ENCODE assay signal across 17 cellular contexts in genomic region chr10:78749898-78750297, GRCh38.
DNase-seq lines count a peak whose midpoint lies in the region; ATAC-seq and TF ChIP-seq lines count a peak whose summit lies in the region.
"Had no signal": no experiment of that assay in that cellular context is flagged by ENCODE, and none has a peak within 500 bp of the region (broad histone marks: within the 10 kb centered on the region; RNA-seq: fewer than 3 reads in every experiment).

No MANE protein-coding gene starts in this region.

- H2BK5ac ChIP-seq in mesenchymal stem cell (ENCODE audit: low read depth, low read length, poor library complexity, severe bottlenecking) = no peak overlapping the region

- no peak overlapping the region for H3K14ac ChIP-seq in mesenchymal stem cell (ENCODE audit: low read length in 2 of 2)

- no peak overlapping the region for H4K8ac ChIP-seq in mesenchymal stem cell (ENCODE audit: low read length)

- DNase-seq in mammary epithelial cell = no peak
- DNase-seq in MCF 10A (ENCODE audit: unreplicated experiment) = no peak
- no peak for DNase-seq in mesenchymal stem cell
- DNase-seq in osteoblast (ENCODE audit: insufficient read length, low spot score, missing footprints) = no peak
- no peak for DNase-seq in amniotic stem cell (lab: John Stamatoyannopoulos, UW)
- no peak for DNase-seq in SIG-M5 (lab: John Stamatoyannopoulos, UW)
- DNase-seq: C1 segment of cervical spinal cord; GF-D8; GM23248; NCI-H187 treated with DMSO at 0.1 percent for 48 hours; NCI-H69; NK-92 treated with Interleukin-12 subunit alpha and Interleukin-12 subunit beta, amount 100 ng/mL, for 24 hours had no signal

- no peaks in the 10 kb centered on the region for H4K20me1 ChIP-seq in mammary epithelial cell (ENCODE audit: insufficient read depth, low read length)
- no peaks in the 10 kb centered on the region for H4K20me1 ChIP-seq in osteoblast (ENCODE audit: insufficient read depth, low read length)

- no peak overlapping the region for H3K4me3 Mint-ChIP-seq in MCF 10A (ENCODE audit: unreplicated experiment)
- H3K4me3 Mint-ChIP-seq in activated T-helper 17 cell treated with anti-CD3 and anti-CD28 coated beads, Interleukin-2, amount 50 U/mL, for 72 hours = no peak overlapping the region

- H3K9me3 Mint-ChIP-seq in MCF 10A (ENCODE audit: unreplicated experiment) = no peaks in the 10 kb centered on the region
- H3K9me3 Mint-ChIP-seq in activated T-helper 17 cell treated with anti-CD3 and anti-CD28 coated beads, Interleukin-2, amount 50 U/mL, for 72 hours = no peaks in the 10 kb centered on the region

- BruUV-seq in mammary epithelial cell (replicated peaks; lab: Mats Ljungman, UMichigan) (TSS peak; percentile 89), MCF 10A (replicated peaks; lab: Mats Ljungman, UMichigan) (no TSS peak)

- H3K79me2 ChIP-seq in mammary epithelial cell (ENCODE audit: insufficient read depth, low read length) (no peaks in the 10 kb centered on the region), osteoblast (ENCODE audit: insufficient read depth, low read length) (no peaks in the 10 kb centered on the region)

- H3K9me3 ChIP-seq in mammary epithelial cell (replicated peaks; ENCODE audit: insufficient read depth, low read length) (no peaks in the 10 kb centered on the region), mesenchymal stem cell (ENCODE audit: control insufficient read depth, low read length) (no peaks in the 10 kb centered on the region), osteoblast (ENCODE audit: low read depth, low read length) (no peaks in the 10 kb centered on the region)

- H3K4me2 ChIP-seq in mammary epithelial cell (ENCODE audit: insufficient read depth, low read depth, low read length) (no peak overlapping the region), mesenchymal stem cell (ENCODE audit: low read length, poor library complexity, severe bottlenecking) (no peak overlapping the region), osteoblast (ENCODE audit: insufficient read depth, low read length) (no peak overlapping the region)
- H3K4me2 ChIP-seq: KMS-11 had no signal

- H3K23ac ChIP-seq in mesenchymal stem cell (ENCODE audit: low read length in 2 of 2) = no peak overlapping the region

- H3K27me3 Mint-ChIP-seq in MCF 10A (ENCODE audit: insufficient read depth, unreplicated experiment) = peaks cover 38% of the 10 kb centered on the region
- peaks cover 24% of the 10 kb centered on the region for H3K27me3 Mint-ChIP-seq in activated T-helper 17 cell treated with anti-CD3 and anti-CD28 coated beads, Interleukin-2, amount 50 U/mL, for 72 hours

- H2AFZ ChIP-seq in mammary epithelial cell (ENCODE audit: low read depth, low read length) (no peak overlapping the region), mesenchymal stem cell (ENCODE audit: low read depth, low read length) (no peak overlapping the region), osteoblast (ENCODE audit: low read length) (no peak overlapping the region)
- H2AFZ ChIP-seq: GM23248 had no signal

- H2BK12ac ChIP-seq in mesenchymal stem cell (ENCODE audit: low read length in 2 of 2) = no peak overlapping the region

- H4K91ac ChIP-seq in mesenchymal stem cell (ENCODE audit: low read length) = no peak overlapping the region

- POLR2A ChIA-PET in MCF 10A (lab: Yijun Ruan, JAX) = interaction anchor here (0.5 to 0.8 kb wide), 2 partner anchors 9 to 712 kb away, joined by 3 to 4 read pairs; no protein-coding TSS in a partner anchor

- H3K27ac Mint-ChIP-seq in MCF 10A (ENCODE audit: low read depth, unreplicated experiment) = no peak overlapping the region
- H3K27ac Mint-ChIP-seq in activated T-helper 17 cell treated with anti-CD3 and anti-CD28 coated beads, Interleukin-2, amount 50 U/mL, for 72 hours = no peak overlapping the region

- H3K18ac ChIP-seq in mesenchymal stem cell (ENCODE audit: low read depth in 1 of 2, low read length in 2 of 2) = no peak overlapping the region

- no peaks in the 10 kb centered on the region for H3K79me1 ChIP-seq in mesenchymal stem cell (replicated peaks; ENCODE audit: low read length, poor library complexity, severe bottlenecking)

- H3K36me3 ChIP-seq in mammary epithelial cell (ENCODE audit: insufficient read depth, low read length) (no peaks in the 10 kb centered on the region), mesenchymal stem cell (ENCODE audit: control insufficient read depth in 1 of 2, insufficient read depth in 2 of 2, low read depth in 1 of 2, low read length in 2 of 2) (no peaks in the 10 kb centered on the region), osteoblast (ENCODE audit: insufficient read depth, low read length) (no peaks in the 10 kb centered on the region)

- ATAC-seq in activated T-helper 17 cell treated with anti-CD3 and anti-CD28 coated beads, Interleukin-2, amount 50 U/mL, for 72 hours (replicated peaks) = peak; percentile 18
- ATAC-seq in HG02642 (IDR thresholded peaks at IDR 0.05; ENCODE audit: poor library complexity, unreplicated experiment) = no peak
- ATAC-seq: HCT116, HepG2 had no signal

- 43% methylated on average over 1 of the region's 1 CpG for WGBS in mammary epithelial cell (ENCODE audit: low coverage, missing lambda C conversion rate)
- no CpG with 5 or more reads among the region's 1 CpG for WGBS in mesenchymal stem cell

- no peak overlapping the region for H2BK15ac ChIP-seq in mesenchymal stem cell (ENCODE audit: low read depth, poor library complexity, severe bottlenecking)

- no peak overlapping the region for H2BK120ac ChIP-seq in mesenchymal stem cell (ENCODE audit: low read depth, low read length)

- no peaks in the 10 kb centered on the region for H3K36me3 Mint-ChIP-seq in MCF 10A (ENCODE audit: insufficient read depth, unreplicated experiment)
- no peaks in the 10 kb centered on the region for H3K36me3 Mint-ChIP-seq in activated T-helper 17 cell treated with anti-CD3 and anti-CD28 coated beads, Interleukin-2, amount 50 U/mL, for 72 hours (ENCODE audit: low read depth)

- H3K4me3 ChIP-seq in mammary epithelial cell (replicated peaks in 1 of 3; ENCODE audit: insufficient read depth in 1 of 3, low read depth in 2 of 3, low read length in 3 of 3) = no peak overlapping the region
- H3K4me3 ChIP-seq in mesenchymal stem cell (ENCODE audit: insufficient read depth in 1 of 2, low read depth in 1 of 2, low read length in 2 of 2) = no peak overlapping the region
- no peak overlapping the region for H3K4me3 ChIP-seq in osteoblast (ENCODE audit: insufficient read depth, low read length)
- H3K4me3 ChIP-seq: GM23248 had no signal

- no peak overlapping the region for H3K9ac ChIP-seq in mammary epithelial cell (ENCODE audit: insufficient read depth, low read length)
- no peak overlapping the region for H3K9ac ChIP-seq in mesenchymal stem cell (ENCODE audit: low read length)
- H3K9ac ChIP-seq: GM23248, KMS-11 had no signal

- TF ChIP-seq CTCF in mammary epithelial cell (conservative IDR thresholded peaks at IDR 0.05 in 1 of 2, IDR thresholded peaks at IDR 0.05 in 1 of 2; ENCODE audit: extremely low read depth in 1 of 2, insufficient read depth in 1 of 2, low read depth in 1 of 2, low read length in 2 of 2) (no peak), MCF 10A (IDR thresholded peaks at IDR 0.05; ENCODE audit: unreplicated experiment) (no peak), osteoblast (IDR thresholded peaks at IDR 0.05; ENCODE audit: extremely low read depth, low read depth, low read length) (no peak)

- in situ Hi-C loops in mammary epithelial cell (cut with MboI; ENCODE audit: low sequenced_read_pairs in 2 of 2) = no loop called here

- peak overlapping the region; percentile 38 for H2AK5ac ChIP-seq in mesenchymal stem cell (ENCODE audit: low read length, severe bottlenecking)

- no peak overlapping the region for H3K4ac ChIP-seq in mesenchymal stem cell (ENCODE audit: low read depth in 1 of 2, low read length in 2 of 2)

- H3K27ac ChIP-seq in mammary epithelial cell (ENCODE audit: insufficient read depth, low read depth, low read length) (no peak overlapping the region), mesenchymal stem cell (ENCODE audit: low read length, poor library complexity, severe bottlenecking) (no peak overlapping the region), osteoblast (ENCODE audit: low read depth, low read length) (no peak overlapping the region)
- H3K27ac ChIP-seq: GM23248, KMS-11 had no signal

- dilution Hi-C loops in mammary epithelial cell (cut with HindIII; ENCODE audit: low sequenced_read_pairs) = loop anchor here (5.0 kb wide), 1 partner anchor 327 kb away; no protein-coding TSS in a partner anchor

- intact Hi-C loops in mammary epithelial cell (cut with micrococcal nuclease) (no loop called here), MCF 10A (cut with micrococcal nuclease) (no loop called here)

- CTCF ChIA-PET in mammary epithelial cell (lab: Charles Lee; ENCODE audit: low non-redundant PET) = interaction anchor here (0.7 kb wide), 1 partner anchor 10 kb away, joined by 5 read pairs; no protein-coding TSS in a partner anchor
- CTCF ChIA-PET in MCF 10A (lab: Yijun Ruan, JAX) = no interaction called here

- no peaks in the 10 kb centered on the region for H3K4me1 ChIP-seq in mammary epithelial cell (ENCODE audit: insufficient read depth, low read length)
- peaks cover 33% of the 10 kb centered on the region for H3K4me1 ChIP-seq in mesenchymal stem cell (ENCODE audit: control insufficient read depth, insufficient read depth, low read depth, low read length)
- H3K4me1 ChIP-seq in osteoblast (ENCODE audit: insufficient read depth, low read length) = peaks cover 7% of the 10 kb centered on the region

- H3K4me1 Mint-ChIP-seq in MCF 10A (ENCODE audit: insufficient read depth, unreplicated experiment) = peaks cover 5% of the 10 kb centered on the region
- H3K4me1 Mint-ChIP-seq in activated T-helper 17 cell treated with anti-CD3 and anti-CD28 coated beads, Interleukin-2, amount 50 U/mL, for 72 hours = no peaks in the 10 kb centered on the region

- H3K27me3 ChIP-seq in mammary epithelial cell (ENCODE audit: insufficient read depth, low read length) = no peaks in the 10 kb centered on the region
- H3K27me3 ChIP-seq in mesenchymal stem cell (ENCODE audit: control insufficient read depth in 1 of 2, insufficient read depth in 1 of 2, low read length in 2 of 2) = peaks cover 0 to 5% of the 10 kb centered on the region in 2 experiments
- peaks cover 23% of the 10 kb centered on the region for H3K27me3 ChIP-seq in osteoblast (ENCODE audit: insufficient read depth, low read length)
